In genomic region chr1:30658375-30658774, GRCh38 we compare ENCODE assay signal across 6 cellular contexts.
DNase-seq lines count a peak whose midpoint lies in the region; ATAC-seq and TF ChIP-seq lines count a peak whose summit lies in the region.
"Not testable (repeated sequence)": the region's sequence is repeated elsewhere in the genome, so short reads cannot be mapped to it uniquely, and the experiment has no call there.

No MANE protein-coding gene starts in this region.

- H2AFZ ChIP-seq in mesenchymal stem cell (ENCODE audit: low read depth, low read length): not testable (repeated sequence)

- H2BK15ac ChIP-seq in mesenchymal stem cell (ENCODE audit: low read depth, poor library complexity, severe bottlenecking): peak overlapping the region; percentile 63

- not testable (repeated sequence) for H3K4me1 ChIP-seq in mesenchymal stem cell (ENCODE audit: control insufficient read depth, insufficient read depth, low read depth, low read length); upper lobe of right lung

- not testable (repeated sequence) for H3K4me2 ChIP-seq in mesenchymal stem cell (ENCODE audit: low read length, poor library complexity, severe bottlenecking)

- not testable (repeated sequence) for H3K4me3 ChIP-seq in mesenchymal stem cell (ENCODE audit: insufficient read depth in 1 of 2, low read depth in 1 of 2, low read length in 2 of 2); upper lobe of right lung

- H2BK120ac ChIP-seq in mesenchymal stem cell (ENCODE audit: low read depth, low read length): not testable (repeated sequence)

- H3K4me1 Mint-ChIP-seq in CD14-positive monocyte: not testable (repeated sequence)

- H2AK5ac ChIP-seq in mesenchymal stem cell (ENCODE audit: low read length, severe bottlenecking): not testable (repeated sequence)

- H3K27ac ChIP-seq in mesenchymal stem cell (ENCODE audit: low read length, poor library complexity, severe bottlenecking); upper lobe of right lung: not testable (repeated sequence)

- not testable (repeated sequence) for H4K8ac ChIP-seq in mesenchymal stem cell (ENCODE audit: low read length)

- H3K27ac Mint-ChIP-seq in CD14-positive monocyte: not testable (repeated sequence)

- not testable (repeated sequence) for H3K36me3 Mint-ChIP-seq in CD14-positive monocyte

- H3K18ac ChIP-seq in mesenchymal stem cell (ENCODE audit: low read depth in 1 of 2, low read length in 2 of 2): not testable (repeated sequence)

- not testable (repeated sequence) for H3K9me3 ChIP-seq in mesenchymal stem cell (ENCODE audit: control insufficient read depth, low read length); upper lobe of right lung

- ATAC-seq in upper lobe of right lung: not testable (repeated sequence)

- not testable (repeated sequence) for H3K79me1 ChIP-seq in mesenchymal stem cell (replicated peaks; ENCODE audit: low read length, poor library complexity, severe bottlenecking)

- not testable (repeated sequence) for TF ChIP-seq CTCF in CD14-positive monocyte (IDR thresholded peaks at IDR 0.05); upper lobe of right lung (IDR thresholded peaks at IDR 0.05)

- H4K91ac ChIP-seq in mesenchymal stem cell (ENCODE audit: low read length): not testable (repeated sequence)

- H2BK5ac ChIP-seq in mesenchymal stem cell (ENCODE audit: low read depth, low read length, poor library complexity, severe bottlenecking): not testable (repeated sequence)

- H3K14ac ChIP-seq in mesenchymal stem cell (ENCODE audit: low read length in 2 of 2): not testable (repeated sequence)

- intact Hi-C loops in CD14-positive monocyte (cut with micrococcal nuclease); cardiac septum (cut with DNase I); posterior vena cava (cut with DNase I); upper lobe of right lung (cut with DNase I): not testable (repeated sequence)

- not testable (repeated sequence) for H3K4ac ChIP-seq in mesenchymal stem cell (ENCODE audit: low read depth in 1 of 2, low read length in 2 of 2)

- DNase-seq in CD14-positive monocyte (ENCODE audit: low spot score) (peak; percentile 19), cardiac septum (ENCODE audit: low spot score) (peak; percentile 44), posterior vena cava (ENCODE audit: low spot score) (peak; percentile 23), upper lobe of right lung (peak; percentile 48)
- peak; percentile 24 for DNase-seq in activated effector memory CD4-positive, alpha-beta T cell treated with anti-CD3 and anti-CD28 coated beads, Interleukin-2, amount 50 U/mL, for 16 hours
- not testable (repeated sequence) for DNase-seq in mesenchymal stem cell

- H3K36me3 ChIP-seq in mesenchymal stem cell (ENCODE audit: control insufficient read depth in 1 of 2, insufficient read depth in 2 of 2, low read depth in 1 of 2, low read length in 2 of 2); upper lobe of right lung: not testable (repeated sequence)

- H2BK12ac ChIP-seq in mesenchymal stem cell (ENCODE audit: low read length in 2 of 2): not testable (repeated sequence)

- WGBS in mesenchymal stem cell: 89% methylated on average over 4 of the region's 4 CpGs

- H3K23ac ChIP-seq in mesenchymal stem cell (ENCODE audit: low read length in 2 of 2): not testable (repeated sequence)

- not testable (repeated sequence) for H3K9ac ChIP-seq in mesenchymal stem cell (ENCODE audit: low read length)

- H3K27me3 ChIP-seq in mesenchymal stem cell (ENCODE audit: control insufficient read depth in 1 of 2, insufficient read depth in 1 of 2, low read length in 2 of 2): peaks cover 4 to 43% of the 10 kb centered on the region in 2 experiments
- not testable (repeated sequence) for H3K27me3 ChIP-seq in upper lobe of right lung

- H3K27me3 Mint-ChIP-seq in CD14-positive monocyte (ENCODE audit: low read depth in 3 of 3): peaks cover 6 to 15% (median 8%) of the 10 kb centered on the region in 3 donors

- not testable (repeated sequence) for H3K4me3 Mint-ChIP-seq in CD14-positive monocyte

- peaks cover 0 to 17% (median 7%) of the 10 kb centered on the region in 7 donors for H3K9me3 Mint-ChIP-seq in CD14-positive monocyte
